1 cellular context compared by ENCODE assay signal in genomic region chr4:81040175-81040659, GRCh38.
TF ChIP-seq lines count a peak whose summit lies in the region.

No MANE protein-coding gene starts in this region.

TF ChIP-seq in Ishikawa, 13 proteins besides CTCF, POLR2A, EP300 and RAD21 (continued from another document):
- no peak for TF ChIP-seq MAX (IDR thresholded peaks at IDR 0.05)
- no peak for TF ChIP-seq TAF1 (IDR thresholded peaks at IDR 0.05; ENCODE audit: low read depth)
- no peak for TF ChIP-seq CREB1 (IDR thresholded peaks at IDR 0.05; ENCODE audit: low read depth)
